Comparison of ENCODE assay signal across 8 cellular contexts in the genomic region with DNA sequence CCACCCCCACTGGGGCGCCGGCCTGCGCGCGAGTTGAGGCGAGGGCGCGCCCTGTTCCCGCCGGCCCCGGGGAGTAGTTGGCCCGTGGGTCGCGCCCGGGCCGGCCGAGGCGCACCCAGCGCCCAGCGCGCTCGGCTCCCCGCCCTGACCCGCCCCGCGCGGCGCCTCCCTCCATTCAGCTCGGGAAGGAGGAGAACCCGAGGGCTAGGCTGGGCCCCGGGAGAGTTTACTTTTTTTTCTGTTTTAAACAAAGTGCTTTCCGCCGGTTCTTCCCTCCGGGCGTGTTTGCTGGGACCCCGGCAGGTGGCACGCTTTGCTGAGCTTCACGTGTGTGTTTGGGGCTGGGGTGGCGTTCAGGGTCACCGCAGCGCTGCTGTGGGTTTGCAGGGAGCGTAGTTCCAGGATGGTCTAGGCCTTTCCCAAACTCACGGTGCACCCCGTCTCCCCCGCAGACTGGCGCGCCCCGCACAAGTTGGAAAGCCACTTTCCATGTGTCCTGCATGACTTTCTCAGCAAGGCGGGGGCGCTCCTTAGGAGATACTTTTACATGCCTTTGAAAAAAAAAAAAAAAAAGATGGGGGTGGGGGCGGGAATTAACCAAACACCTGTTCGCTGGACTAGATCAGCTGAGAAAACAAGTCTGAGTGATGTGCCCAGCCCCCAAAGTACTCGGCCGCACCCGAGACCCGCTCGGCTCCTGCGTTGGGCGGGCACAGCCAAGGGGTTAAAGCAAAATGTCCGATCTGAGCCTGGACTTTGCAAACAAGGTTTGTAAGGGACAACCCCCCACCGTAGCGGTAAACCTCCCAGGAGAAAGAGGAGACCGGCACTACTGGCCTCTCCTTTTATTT. TPM values are rescaled to one million over a fixed set of nuclear protein-coding genes. Genes with fewer than 3 reads are reported as not detected.
A peak's percentile ranks its signal among the peaks of the same experiment; 100 is the strongest.
DNase-seq lines count a peak whose midpoint lies in the region; ATAC-seq, FAIRE-seq and TF ChIP-seq lines count a peak whose summit lies in the region.

No MANE protein-coding gene starts in this region.

- H3K4me1 Mint-ChIP-seq in activated naive CD8-positive, alpha-beta T cell (ENCODE audit: low read depth): peaks cover 61% of the 10 kb centered on the region

- TF ChIP-seq CTCF in A549 (IDR thresholded peaks at IDR 0.05): peak; percentile 35
- peak; percentile 81 for TF ChIP-seq CTCF in HEK293 (tag by site-specific recombination; IDR thresholded peaks at IDR 0.05)
- no peak for TF ChIP-seq CTCF in RWPE2 (IDR thresholded peaks at IDR 0.05; ENCODE audit: poor library complexity, severe bottlenecking)

- peaks cover 28% of the 10 kb centered on the region for H3K4me1 ChIP-seq in A549
- peaks cover 8% of the 10 kb centered on the region; the same call in 1 of the 2 replicates for H3K4me1 ChIP-seq in HEK293 (ENCODE audit: control insufficient read depth, insufficient read depth, low read length)
- H3K4me1 ChIP-seq in RWPE2 (ENCODE audit: insufficient read depth, poor library complexity, severe bottlenecking): peaks cover 31% of the 10 kb centered on the region
- no peaks in the 10 kb centered on the region for H3K4me1 ChIP-seq in rectal smooth muscle tissue (ENCODE audit: control insufficient read depth, insufficient read depth, low read length)

- H3K27me3 Mint-ChIP-seq in activated naive CD8-positive, alpha-beta T cell: no peaks in the 10 kb centered on the region

- peak overlapping the region; percentile 84 for H3K27ac Mint-ChIP-seq in activated naive CD8-positive, alpha-beta T cell

- peak overlapping the region; percentile 98 for H3K4me2 ChIP-seq in A549

- TF ChIP-seq EP300 in A549 (IDR thresholded peaks at IDR 0.05): no peak

- no peak for TF ChIP-seq POLR2A in A549 (IDR thresholded peaks at IDR 0.05; ENCODE audit: low read length)

- H3K9ac ChIP-seq in rectal smooth muscle tissue (ENCODE audit: low read length): peak overlapping the region; percentile 51

- peak overlapping the region; percentile 82 for H3K4me3 ChIP-seq in A549
- peak overlapping the region; percentile 77 for H3K4me3 ChIP-seq in HEK293 (ENCODE audit: low read depth, low read length)
- peak overlapping the region; percentile 96 for H3K4me3 ChIP-seq in RWPE2 (ENCODE audit: severe bottlenecking)
- peak overlapping the region; percentile 73 for H3K4me3 ChIP-seq in rectal smooth muscle tissue (ENCODE audit: low read length)

- H3K4me3 Mint-ChIP-seq in activated naive CD8-positive, alpha-beta T cell: peak overlapping the region; percentile 89

- TF ChIP-seq RAD21 in A549 (conservative IDR thresholded peaks at IDR 0.05 in 1 of 2, IDR thresholded peaks at IDR 0.05 in 1 of 2): peak; percentile 47 to 57; a peak in 4 of 5 replicates

- H3K36me3 ChIP-seq in HEK293 (ENCODE audit: control insufficient read depth in 2 of 2, insufficient read depth in 1 of 2, low read length in 2 of 2) (no peaks in the 10 kb centered on the region), RWPE2 (ENCODE audit: low read depth) (peaks cover 34% of the 10 kb centered on the region), rectal smooth muscle tissue (ENCODE audit: control insufficient read depth, insufficient read depth, low read length) (no peaks in the 10 kb centered on the region)

- ATAC-seq in A549 (peak; percentile 72 to 78), RWPE2 (ENCODE audit: low read depth) (peak; percentile 10; the same call in 2 of the 3 replicates), left cardiac atrium (peak; percentile 76 to 92), HG03159 (IDR thresholded peaks at IDR 0.05; ENCODE audit: unreplicated experiment) (no peak)

- H3K9me3 ChIP-seq in A549 (no peaks in the 10 kb centered on the region), HEK293 (ENCODE audit: control insufficient read depth, insufficient read depth, low read depth, low read length) (no peaks in the 10 kb centered on the region), RWPE2 (ENCODE audit: severe bottlenecking) (no peaks in the 10 kb centered on the region)

- no peaks in the 10 kb centered on the region for H3K36me3 Mint-ChIP-seq in activated naive CD8-positive, alpha-beta T cell

- WGBS in A549 (ENCODE audit: missing lambda C conversion rate): under 1% methylated on average over 33 of the region's 63 CpGs

- no peak for FAIRE-seq in A549 (lab: Jason Lieb, UNC)

- no peaks in the 10 kb centered on the region for H3K9me3 Mint-ChIP-seq in activated naive CD8-positive, alpha-beta T cell (ENCODE audit: low read depth)

- H3K27ac ChIP-seq in A549 (peak overlapping the region; percentile 80 to 95), HEK293 (ENCODE audit: extremely low read depth, low read depth, low read length) (peak overlapping the region; percentile 88), RWPE2 (ENCODE audit: poor library complexity, severe bottlenecking) (peak overlapping the region; percentile 98), rectal smooth muscle tissue (ENCODE audit: low read depth, low read length) (peak overlapping the region; percentile 13)

- peak; percentile 41 to 57 for DNase-seq in A549 (ENCODE audit: low read depth in 1 of 2, low spot score in 1 of 2)
- no peak for DNase-seq in RWPE2 (ENCODE audit: low spot score)
- peak; percentile 61 for DNase-seq in left cardiac atrium
- DNase-seq in foreskin melanocyte: no peak

- intact Hi-C loops in left cardiac atrium (cut with DNase I): loop anchor here in 1 of 2 donors (5.0 kb wide), 1 partner anchor 34 kb away; no protein-coding TSS in a partner anchor

- CTCF ChIA-PET in A549 (lab: Yijun Ruan, JAX): interaction anchor here (0.6 to 33.8 kb wide), 12 partner anchors 13 to 821 kb away, joined by 3 to 654 read pairs (median 5); no protein-coding TSS in a partner anchor
- CTCF ChIA-PET in HEK293 (lab: Yijun Ruan, JAX): interaction anchor here (0.6 to 5.4 kb wide), 7 partner anchors 11 to 256 kb away, joined by 3 to 60 read pairs (median 3); no protein-coding TSS in a partner anchor

- no peaks in the 10 kb centered on the region for H3K27me3 ChIP-seq in RWPE2 (ENCODE audit: insufficient read depth, poor library complexity, severe bottlenecking)
- no peaks in the 10 kb centered on the region for H3K27me3 ChIP-seq in rectal smooth muscle tissue (ENCODE audit: control insufficient read depth, insufficient read depth, low read length)

- POLR2A ChIA-PET in A549 (lab: Yijun Ruan, JAX): interaction anchor here (0.6 to 4.3 kb wide), 5 partner anchors 8 to 835 kb away, joined by 3 to 59 read pairs (median 6); no protein-coding TSS in a partner anchor
- POLR2A ChIA-PET in HEK293 (lab: Yijun Ruan, JAX): interaction anchor here (1.0 to 4.0 kb wide), 5 partner anchors 13 to 143 kb away, joined by 3 to 48 read pairs (median 3); no protein-coding TSS in a partner anchor

TF ChIP-seq in A549, 52 proteins besides CTCF, POLR2A, EP300 and RAD21 (continues in another document):
- no peak for TF ChIP-seq HOXA7 (CRISPR knock-in tag; IDR thresholded peaks at IDR 0.05)
- TF ChIP-seq, protein P1, sequence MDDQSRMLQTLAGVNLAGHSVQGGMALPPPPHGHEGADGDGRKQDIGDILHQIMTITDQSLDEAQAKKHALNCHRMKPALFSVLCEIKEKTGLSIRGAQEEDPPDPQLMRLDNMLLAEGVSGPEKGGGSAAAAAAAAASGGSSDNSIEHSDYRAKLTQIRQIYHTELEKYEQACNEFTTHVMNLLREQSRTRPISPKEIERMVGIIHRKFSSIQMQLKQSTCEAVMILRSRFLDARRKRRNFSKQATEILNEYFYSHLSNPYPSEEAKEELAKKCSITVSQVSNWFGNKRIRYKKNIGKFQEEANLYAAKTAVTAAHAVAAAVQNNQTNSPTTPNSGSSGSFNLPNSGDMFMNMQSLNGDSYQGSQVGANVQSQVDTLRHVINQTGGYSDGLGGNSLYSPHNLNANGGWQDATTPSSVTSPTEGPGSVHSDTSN (IDR thresholded peaks at IDR 0.05): no peak
- TF ChIP-seq RNF2 (IDR thresholded peaks at IDR 0.05; ENCODE audit: borderline replicate concordance, low read depth): peak; percentile 47; the same call in 1 of the 2 replicates
- TF ChIP-seq, protein P2, sequence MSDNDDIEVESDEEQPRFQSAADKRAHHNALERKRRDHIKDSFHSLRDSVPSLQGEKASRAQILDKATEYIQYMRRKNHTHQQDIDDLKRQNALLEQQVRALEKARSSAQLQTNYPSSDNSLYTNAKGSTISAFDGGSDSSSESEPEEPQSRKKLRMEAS (IDR thresholded peaks at IDR 0.05): peak; percentile 54; the same call in 1 of the 2 replicates
- peak; percentile 60 for TF ChIP-seq SMC3 (IDR thresholded peaks at IDR 0.05)

TF ChIP-seq in HEK293, 187 proteins besides CTCF, POLR2A, EP300 and RAD21 (continues in another document):
- TF ChIP-seq, protein P3, sequence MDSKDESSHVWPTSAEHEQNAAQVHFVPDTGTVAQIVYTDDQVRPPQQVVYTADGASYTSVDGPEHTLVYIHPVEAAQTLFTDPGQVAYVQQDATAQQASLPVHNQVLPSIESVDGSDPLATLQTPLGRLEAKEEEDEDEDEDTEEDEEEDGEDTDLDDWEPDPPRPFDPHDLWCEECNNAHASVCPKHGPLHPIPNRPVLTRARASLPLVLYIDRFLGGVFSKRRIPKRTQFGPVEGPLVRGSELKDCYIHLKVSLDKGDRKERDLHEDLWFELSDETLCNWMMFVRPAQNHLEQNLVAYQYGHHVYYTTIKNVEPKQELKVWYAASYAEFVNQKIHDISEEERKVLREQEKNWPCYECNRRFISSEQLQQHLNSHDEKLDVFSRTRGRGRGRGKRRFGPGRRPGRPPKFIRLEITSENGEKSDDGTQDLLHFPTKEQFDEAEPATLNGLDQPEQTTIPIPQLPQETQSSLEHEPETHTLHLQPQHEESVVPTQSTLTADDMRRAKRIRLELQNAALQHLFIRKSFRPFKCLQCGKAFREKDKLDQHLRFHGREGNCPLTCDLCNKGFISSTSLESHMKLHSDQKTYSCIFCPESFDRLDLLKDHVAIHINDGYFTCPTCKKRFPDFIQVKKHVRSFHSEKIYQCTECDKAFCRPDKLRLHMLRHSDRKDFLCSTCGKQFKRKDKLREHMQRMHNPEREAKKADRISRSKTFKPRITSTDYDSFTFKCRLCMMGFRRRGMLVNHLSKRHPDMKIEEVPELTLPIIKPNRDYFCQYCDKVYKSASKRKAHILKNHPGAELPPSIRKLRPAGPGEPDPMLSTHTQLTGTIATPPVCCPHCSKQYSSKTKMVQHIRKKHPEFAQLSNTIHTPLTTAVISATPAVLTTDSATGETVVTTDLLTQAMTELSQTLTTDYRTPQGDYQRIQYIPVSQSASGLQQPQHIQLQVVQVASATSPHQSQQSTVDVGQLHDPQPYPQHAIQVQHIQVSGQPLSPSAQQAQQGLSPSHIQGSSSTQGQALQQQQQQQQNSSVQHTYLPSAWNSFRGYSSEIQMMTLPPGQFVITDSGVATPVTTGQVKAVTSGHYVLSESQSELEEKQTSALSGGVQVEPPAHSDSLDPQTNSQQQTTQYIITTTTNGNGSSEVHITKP (tag by site-specific recombination; IDR thresholded peaks at IDR 0.05): peak; percentile 80
- TF ChIP-seq RBAK (tag by site-specific recombination; IDR thresholded peaks at IDR 0.05) (no peak), KLF9 (tag by site-specific recombination; IDR thresholded peaks at IDR 0.05; ENCODE audit: low read depth) (no peak)

RNA-seq across cellular contexts. Expression of a gene that starts 0.8 kb away (rescaled TPM):
- 27.7 and 41.0 TPM in 2 replicates for polyA plus RNA-seq in A549 (2011; rRNA removed)
- polyA plus RNA-seq in A549 (2012; cell fraction: cytosol; rRNA removed): 4.1 and 4.3 TPM in 2 replicates
- polyA plus RNA-seq in A549 (2012; cell fraction: nucleus; rRNA removed): 6.9 and 11.9 TPM in 2 replicates
- 24.4 to 27.5 TPM (median 25.7 TPM) in 3 replicates for polyA plus RNA-seq in A549 (2017; fragmentation: RNase III; extraction: RNeasy Plus Mini Kit Qiagen cat#74134 plus additional on column Dnase treatment)
- polyA minus RNA-seq in A549 (2011; rRNA and poly(A)+ RNA removed): 27.0 and 28.6 TPM in 2 replicates
- total RNA-seq in left cardiac atrium: 10 to 100 TPM; 47.0 to 53.3 TPM

Comparison
In these comparisons a context has a peak if more than half of its experiments do, and no peak if none do; other contexts are left out.
1. DNase-seq: peak in A549 (2 of 2) and left cardiac atrium (single experiment); none in RWPE2 (single experiment) and foreskin melanocyte (single experiment).
2. H3K27ac ChIP-seq: peak in every context shown above with its lines; median percentile 98 in RWPE2; 88 in HEK293; 88 in A549; 13 in rectal smooth muscle tissue.
3. Peak in every context shown above with its lines, with median percentiles within 50 percentile points of each other: H3K4me3 ChIP-seq.